ENCODE assay signal across 12 cellular contexts in genomic region chr15:73239564-73240208, GRCh38.
DNase-seq lines count a peak whose midpoint lies in the region; ATAC-seq and TF ChIP-seq lines count a peak whose summit lies in the region.
"Had no signal": no experiment of that assay in that cellular context is flagged by ENCODE, and none has a peak within 500 bp of the region (broad histone marks: within the 10 kb centered on the region; RNA-seq: fewer than 3 reads in every experiment).

No MANE protein-coding gene starts in this region.

- H3K4me1 ChIP-seq in DND-41 (ENCODE audit: insufficient read depth, low read length) (no peaks in the 10 kb centered on the region), IMR-90 (ENCODE audit: control insufficient read depth, insufficient read depth, low read length) (peaks cover 3% of the 10 kb centered on the region), liver (ENCODE audit: control insufficient read depth in 4 of 4, insufficient read depth in 4 of 4, low read length in 3 of 4) (peaks cover 2 to 13% (median 3%) of the 10 kb centered on the region in 4 donors)
- H3K4me1 ChIP-seq: right atrium auricular region had no signal

- no peaks in the 10 kb centered on the region for H3K9me3 ChIP-seq in DND-41 (ENCODE audit: insufficient read depth, low read length, severe bottlenecking)
- no peaks in the 10 kb centered on the region for H3K9me3 ChIP-seq in IMR-90 (ENCODE audit: control insufficient read depth, insufficient read depth, low read length)
- no peaks in the 10 kb centered on the region for H3K9me3 ChIP-seq in WERI-Rb-1 (ENCODE audit: severe bottlenecking)
- H3K9me3 ChIP-seq in liver (ENCODE audit: control insufficient read depth in 4 of 4, low read length in 3 of 4): no peaks in the 10 kb centered on the region
- H3K9me3 ChIP-seq: right atrium auricular region had no signal

- CTCF ChIA-PET in IMR-90 (lab: Yijun Ruan, JAX): interaction anchor here (0.6 to 2.5 kb wide), 4 partner anchors 9 to 646 kb away, joined by 3 to 10 read pairs (median 4); no protein-coding TSS in a partner anchor
- CTCF ChIA-PET in RWPE1 (lab: Yijun Ruan, JAX): interaction anchor here (0.7 to 1.2 kb wide), 2 partner anchors 129 to 450 kb away, joined by 3 read pairs; partner anchors contain the start of gene HCN4

- ATAC-seq in DND-41 (ENCODE audit: insufficient read depth, low read depth) (no peak), IMR-90 (ENCODE audit: low read depth) (peak; percentile 78)

- peak; percentile 28 for TF ChIP-seq CTCF in DND-41 (IDR thresholded peaks at IDR 0.05; ENCODE audit: borderline replicate concordance, extremely low read depth, low read length, poor library complexity, severe bottlenecking)
- peak; percentile 40 for TF ChIP-seq CTCF in IMR-90 (conservative IDR thresholded peaks at IDR 0.05; ENCODE audit: low read depth, low read length)
- peak; percentile 37; the same call in 1 of the 2 replicates for TF ChIP-seq CTCF in WERI-Rb-1 (IDR thresholded peaks at IDR 0.05; ENCODE audit: low read depth, low read length)
- no peak for TF ChIP-seq CTCF in liver (IDR thresholded peaks at IDR 0.05; ENCODE audit: low read depth, low read length, missing input control)
- TF ChIP-seq CTCF in RWPE1 (conservative IDR thresholded peaks at IDR 0.05; ENCODE audit: low read depth): no peak

- TF ChIP-seq POLR2A in IMR-90 (IDR thresholded peaks at IDR 0.05; ENCODE audit: low read depth, low read length): no peak

- H3K23ac ChIP-seq in IMR-90 (ENCODE audit: low read depth, low read length): no peak overlapping the region

- H4K91ac ChIP-seq in IMR-90 (ENCODE audit: insufficient read depth, low read depth, low read length): peak overlapping the region; percentile 35

- H3K4me2 ChIP-seq in DND-41 (ENCODE audit: insufficient read depth, low read length): no peak overlapping the region
- no peak overlapping the region for H3K4me2 ChIP-seq in IMR-90 (ENCODE audit: low read depth, low read length)

- POLR2A ChIA-PET in IMR-90 (lab: Charles Lee; ENCODE audit: unreplicated experiment) (no interaction called here), RWPE1 (lab: Yijun Ruan, JAX; ENCODE audit: low non-redundant PET) (no interaction called here)

- H4K5ac ChIP-seq in IMR-90 (ENCODE audit: low read depth, low read length): no peak overlapping the region

- H2BK120ac ChIP-seq in IMR-90 (ENCODE audit: low read depth, low read length): no peak overlapping the region; the same call in 1 of the 2 replicates

- no peak overlapping the region for H3K18ac ChIP-seq in IMR-90 (ENCODE audit: low read depth, low read length)

- H4K20me1 ChIP-seq in DND-41 (ENCODE audit: insufficient read depth, low read length) (no peaks in the 10 kb centered on the region), IMR-90 (ENCODE audit: insufficient read depth, low read length) (no peaks in the 10 kb centered on the region)

- 0 out of 2 replicates have a peak overlapping the region, but pooled peaks have one; percentile 14 for H3K4ac ChIP-seq in IMR-90 (ENCODE audit: low read depth, low read length)

- H3K36me3 ChIP-seq in DND-41 (ENCODE audit: insufficient read depth, low read length): no peaks in the 10 kb centered on the region
- H3K36me3 ChIP-seq in IMR-90 (ENCODE audit: control insufficient read depth, insufficient read depth, low read length): peaks cover 3% of the 10 kb centered on the region; the same call in 1 of the 2 replicates
- H3K36me3 ChIP-seq in WERI-Rb-1: peaks cover 31% of the 10 kb centered on the region
- no peaks in the 10 kb centered on the region for H3K36me3 ChIP-seq in liver (ENCODE audit: control insufficient read depth in 4 of 4, insufficient read depth in 3 of 4, low read depth in 1 of 4, low read length in 3 of 4)

- H2AFZ ChIP-seq in DND-41 (ENCODE audit: low read depth, low read length): no peak overlapping the region
- no peak overlapping the region for H2AFZ ChIP-seq in IMR-90 (replicated peaks; ENCODE audit: low read length, poor library complexity)

- in situ Hi-C loops in IMR-90 (cut with MboI; ENCODE audit: low sequenced_read_pairs): no loop called here

- H3K27me3 ChIP-seq in DND-41 (ENCODE audit: insufficient read depth, low read length, poor library complexity) (no peaks in the 10 kb centered on the region), IMR-90 (ENCODE audit: control insufficient read depth, insufficient read depth, low read length) (no peaks in the 10 kb centered on the region), WERI-Rb-1 (ENCODE audit: insufficient read depth, low read depth, severe bottlenecking) (no peaks in the 10 kb centered on the region), liver (ENCODE audit: control insufficient read depth in 4 of 4, insufficient read depth in 4 of 4, low read length in 3 of 4) (no peaks in the 10 kb centered on the region)
- H3K27me3 ChIP-seq: right atrium auricular region had no signal

- peak overlapping the region; percentile 17; the same call in 1 of the 2 replicates for H2AK5ac ChIP-seq in IMR-90 (ENCODE audit: low read depth, low read length)

- no peak overlapping the region for H2AK9ac ChIP-seq in IMR-90 (replicated peaks; ENCODE audit: low read depth, low read length, poor library complexity)

- H4K8ac ChIP-seq in IMR-90 (ENCODE audit: low read depth in 2 of 2, low read length in 2 of 2): peak overlapping the region in 1 of 2 experiments; percentile 20; a peak in 1 of 4 replicates

- WGBS in IMR-90 (ENCODE audit: extremely low coverage in 2 of 2, insufficient read length in 1 of 2), 2 experiments: 100% methylated on average over 3 of the region's 10 CpGs; no CpG with 5 or more reads in 1 of the 2 experiments
- WGBS in liver: 85% methylated on average over 10 of the region's 10 CpGs

- intact Hi-C loops in IMR-90 (cut with micrococcal nuclease): loop anchor here (2.0 to 10.0 kb wide), 5 partner anchors 113 to 515 kb away; no protein-coding TSS in a partner anchor

- no peak overlapping the region for H3K56ac ChIP-seq in IMR-90 (ENCODE audit: extremely low read depth, insufficient read depth, low read length)

- no peak overlapping the region for H3K14ac ChIP-seq in IMR-90 (replicated peaks; ENCODE audit: low read depth, low read length)

- dilution Hi-C loops in IMR-90 (cut with HindIII; ENCODE audit: low sequenced_read_pairs, unreplicated experiment): no loop called here

- TF ChIP-seq RAD21 in IMR-90 (IDR thresholded peaks at IDR 0.05; ENCODE audit: low read length) (peak; percentile 25; the same call in 1 of the 2 replicates), liver (IDR thresholded peaks at IDR 0.05) (peak; percentile 33 to 45)

- no peaks in the 10 kb centered on the region; a peak in 1 of 4 replicates for H3K79me1 ChIP-seq in IMR-90 (ENCODE audit: low read depth in 1 of 2, low read length in 2 of 2)

- H3K9me1 ChIP-seq in IMR-90 (ENCODE audit: insufficient read depth, low read length): peaks cover 6% of the 10 kb centered on the region

- H3K79me2 ChIP-seq in DND-41 (ENCODE audit: insufficient read depth, low read length): no peaks in the 10 kb centered on the region

- H2BK20ac ChIP-seq in IMR-90 (ENCODE audit: low read depth, low read length): peak overlapping the region; percentile 68

- no TSS peak for BruUV-seq in IMR-90 (replicated peaks; lab: Mats Ljungman, UMichigan)

- H3K27ac ChIP-seq in DND-41 (ENCODE audit: low read length) (no peak overlapping the region), IMR-90 (ENCODE audit: insufficient read depth, low read length) (no peak overlapping the region), WERI-Rb-1 (no peak overlapping the region), liver (ENCODE audit: low read depth in 1 of 2, low read length in 2 of 2) (no peak overlapping the region), RWPE1 (no peak overlapping the region)
- H3K27ac ChIP-seq: right atrium auricular region had no signal

- H3K4me3 ChIP-seq in DND-41 (ENCODE audit: low read depth in 1 of 2, low read length in 2 of 2): no peak overlapping the region
- no peak overlapping the region for H3K4me3 ChIP-seq in IMR-90 (ENCODE audit: insufficient read depth, low read depth, low read length)
- H3K4me3 ChIP-seq in WERI-Rb-1 (ENCODE audit: low read depth, low read length): no peak overlapping the region
- no peak overlapping the region for H3K4me3 ChIP-seq in liver (ENCODE audit: low read depth in 1 of 3, low read length in 3 of 3)
- H3K4me3 ChIP-seq: right atrium auricular region had no signal

- H2BK15ac ChIP-seq in IMR-90 (ENCODE audit: low read depth, low read length): 0 out of 3 replicates have a peak overlapping the region, but pooled peaks have one; percentile 10

- H3K9ac ChIP-seq in DND-41 (ENCODE audit: low read depth, low read length): no peak overlapping the region
- no peak overlapping the region for H3K9ac ChIP-seq in IMR-90 (ENCODE audit: low read depth, low read length)
- no peak overlapping the region for H3K9ac ChIP-seq in liver (ENCODE audit: low read depth in 1 of 2, low read length in 2 of 2)

- no peak overlapping the region for H2BK5ac ChIP-seq in IMR-90 (ENCODE audit: low read depth, low read length, poor library complexity, severe bottlenecking)

- DNase-seq in DND-41 (no peak), IMR-90 (peak; percentile 8), WERI-Rb-1 (peak; percentile 15), RWPE1 (ENCODE audit: low spot score) (no peak), NCI-H1417 (lab: John Stamatoyannopoulos, UW) (no peak), NCI-H2029 (lab: John Stamatoyannopoulos, UW) (no peak), cerebellum (ENCODE audit: low spot score) (no peak)
- DNase-seq: activated CD4-positive, alpha-beta T cell treated with anti-CD3 and anti-CD28 coated beads, Interleukin-2, amount 10 ng/mL, durations not matched to agents 24 days and 14 days; DMS79; left cardiac atrium had no signal

TF ChIP-seq in IMR-90, 13 proteins besides CTCF, POLR2A, EP300 and RAD21:
- TF ChIP-seq RFX5 (IDR thresholded peaks at IDR 0.05; ENCODE audit: low read depth, low read length) (no peak), NFE2L2 (IDR thresholded peaks at IDR 0.05; ENCODE audit: low read depth, low read length) (no peak), MAFK (IDR thresholded peaks at IDR 0.05; ENCODE audit: low read depth, low read length) (no peak)

TF ChIP-seq in liver, 16 proteins besides CTCF, POLR2A, EP300 and RAD21 (continues in another document):
- TF ChIP-seq FOXA2 (IDR thresholded peaks at IDR 0.05): no peak
- TF ChIP-seq FOXA1 (IDR thresholded peaks at IDR 0.05): no peak
- TF ChIP-seq TAF1 (conservative IDR thresholded peaks at IDR 0.05): no peak
- no peak for TF ChIP-seq MAX (IDR thresholded peaks at IDR 0.05)
- no peak for TF ChIP-seq NR2F2 (IDR thresholded peaks at IDR 0.05)

Comparison
In these comparisons a context has a peak if more than half of its experiments do, and no peak if none do; other contexts are left out.
1. DNase-seq: peak in IMR-90 (single experiment) and WERI-Rb-1 (single experiment); none in DND-41 (single experiment), RWPE1 (single experiment), NCI-H1417 (0 of 3), NCI-H2029 (single experiment) and cerebellum (single experiment).
2. CTCF ChIP-seq: peak in DND-41 (single experiment), IMR-90 (single experiment) and WERI-Rb-1 (single experiment); none in liver (single experiment) and RWPE1 (single experiment).